ENCODE assay signal across 10 cellular contexts in the genomic region with DNA sequence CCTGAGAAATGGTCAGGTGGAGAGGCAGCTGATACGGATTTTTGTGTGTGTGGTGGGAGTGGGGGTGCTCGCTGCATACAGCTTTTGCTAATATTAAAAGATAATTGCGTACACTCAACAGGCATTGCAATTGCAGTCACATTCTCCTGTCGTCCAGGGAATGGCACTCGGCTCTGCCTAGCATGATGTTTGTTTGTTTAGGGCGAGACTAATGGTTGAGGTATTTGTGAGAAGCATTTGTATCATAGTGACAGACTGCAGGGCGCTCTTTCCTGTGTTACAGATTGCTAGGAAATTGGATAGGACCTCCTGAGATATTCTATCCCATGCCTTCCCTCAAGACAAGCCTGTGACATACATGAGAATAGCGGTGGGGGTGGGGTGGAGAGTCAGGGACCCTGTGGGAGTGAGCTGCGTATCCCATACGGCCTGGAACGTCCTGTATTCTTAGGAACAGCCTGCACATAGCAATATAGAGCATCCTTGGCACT.
DNase-seq lines count a peak whose midpoint lies in the region; ATAC-seq and TF ChIP-seq lines count a peak whose summit lies in the region.
"Had no signal": no experiment of that assay in that cellular context is flagged by ENCODE, and none has a peak within 500 bp of the region (broad histone marks: within the 10 kb centered on the region; RNA-seq: fewer than 3 reads in every experiment).

No MANE protein-coding gene starts in this region.

- H4K91ac ChIP-seq in trophoblast cell (ENCODE audit: low read depth, low read length): no peak overlapping the region

- H3K4me1 Mint-ChIP-seq in chondrocyte (ENCODE audit: low read depth): peaks cover 16% of the 10 kb centered on the region
- H3K4me1 Mint-ChIP-seq in activated CD4-positive, alpha-beta memory T cell treated with anti-CD3 and anti-CD28 coated beads for 36 hours (ENCODE audit: low read depth): no peaks in the 10 kb centered on the region

- no peak overlapping the region for H2BK120ac ChIP-seq in trophoblast cell (ENCODE audit: insufficient read depth, low read length, poor library complexity)

- no peaks in the 10 kb centered on the region for H3K36me3 Mint-ChIP-seq in chondrocyte (ENCODE audit: low read depth)
- no peaks in the 10 kb centered on the region for H3K36me3 Mint-ChIP-seq in activated CD4-positive, alpha-beta memory T cell treated with anti-CD3 and anti-CD28 coated beads for 36 hours

- no peak for TF ChIP-seq CTCF in chondrocyte (IDR thresholded peaks at IDR 0.05)

- H3K4me3 ChIP-seq in trophoblast cell (ENCODE audit: low read depth, low read length): no peak overlapping the region
- H3K4me3 ChIP-seq: K562, Peyer's patch had no signal

- no peak overlapping the region for H2BK12ac ChIP-seq in trophoblast cell (ENCODE audit: low read length)

- no peak for ATAC-seq in GM18907 (IDR thresholded peaks at IDR 0.05; ENCODE audit: unreplicated experiment)
- ATAC-seq: K562 had no signal

- peaks cover 3% of the 10 kb centered on the region for H3K9me3 ChIP-seq in trophoblast cell (ENCODE audit: insufficient read depth, low read depth, low read length)
- H3K9me3 ChIP-seq: Peyer's patch had no signal

- H3K4me1 ChIP-seq in trophoblast cell (ENCODE audit: control insufficient read depth in 1 of 2, insufficient read depth in 2 of 2, low read length in 2 of 2): peaks cover 5 to 10% of the 10 kb centered on the region in 2 experiments
- H3K4me1 ChIP-seq: Peyer's patch had no signal

- H3K27me3 ChIP-seq in trophoblast cell (ENCODE audit: insufficient read depth, low read length): no peaks in the 10 kb centered on the region
- H3K27me3 ChIP-seq: Peyer's patch had no signal

- intact Hi-C loops in activated CD4-positive, alpha-beta memory T cell treated with anti-CD3 and anti-CD28 coated beads for 36 hours (cut with micrococcal nuclease): no loop called here

- no peaks in the 10 kb centered on the region for H3K9me3 Mint-ChIP-seq in chondrocyte (ENCODE audit: low read depth)
- no peaks in the 10 kb centered on the region for H3K9me3 Mint-ChIP-seq in activated CD4-positive, alpha-beta memory T cell treated with anti-CD3 and anti-CD28 coated beads for 36 hours

- no peak overlapping the region for H3K23ac ChIP-seq in trophoblast cell (ENCODE audit: low read length)

- H3K18ac ChIP-seq in trophoblast cell (ENCODE audit: low read length): no peak overlapping the region

- CTCF ChIA-PET in activated CD4-positive, alpha-beta memory T cell treated with anti-CD3 and anti-CD28 coated beads for 36 hours (lab: Charles Lee): no interaction called here

- H3K4me2 ChIP-seq in trophoblast cell (ENCODE audit: low read length): no peak overlapping the region

- peak overlapping the region; percentile 23 for H3K27ac ChIP-seq in trophoblast cell (ENCODE audit: low read depth, low read length)
- H3K27ac ChIP-seq: Peyer's patch had no signal

- no peak overlapping the region for H3K14ac ChIP-seq in trophoblast cell (ENCODE audit: low read length)

- peak; percentile 83 for DNase-seq in EL
- peak; percentile 60 for DNase-seq in NCI-H146 treated with DMSO at 0.1 percent for 48 hours (lab: John Stamatoyannopoulos, UW; ENCODE audit: unreplicated experiment)
- no peak for DNase-seq in chondrocyte (ENCODE audit: low spot score)
- peak; percentile 28 to 73 for DNase-seq in trophoblast cell
- no peak for DNase-seq in activated CD4-positive, alpha-beta memory T cell treated with anti-CD3 and anti-CD28 coated beads for 36 hours
- DNase-seq in activated naive CD4-positive, alpha-beta T cell treated with anti-CD3 and anti-CD28 coated beads, Interleukin-2, amount 50 U/mL, for 16 hours: no peak
- no peak for DNase-seq in Kasumi-1 (lab: John Stamatoyannopoulos, UW)
- DNase-seq: Peyer's patch had no signal

- H4K8ac ChIP-seq in trophoblast cell (ENCODE audit: low read depth, low read length): no peak overlapping the region

- H3K79me2 ChIP-seq in trophoblast cell (ENCODE audit: control insufficient read depth, insufficient read depth, low read length, poor library complexity): no peaks in the 10 kb centered on the region

- peaks cover 3 to 4% of the 10 kb centered on the region in 2 experiments for H3K36me3 ChIP-seq in trophoblast cell (ENCODE audit: control insufficient read depth in 1 of 2, insufficient read depth in 2 of 2, low read length in 2 of 2)
- H3K36me3 ChIP-seq: Peyer's patch had no signal

- H2AK5ac ChIP-seq in trophoblast cell (ENCODE audit: low read length): no peak overlapping the region

- no peaks in the 10 kb centered on the region for H3K27me3 Mint-ChIP-seq in chondrocyte (ENCODE audit: low read depth)
- H3K27me3 Mint-ChIP-seq in activated CD4-positive, alpha-beta memory T cell treated with anti-CD3 and anti-CD28 coated beads for 36 hours: no peaks in the 10 kb centered on the region

- no CpG with 5 or more reads among the region's 11 CpGs for WGBS in trophoblast cell (ENCODE audit: extremely low coverage, insufficient coverage, insufficient read length)

- no peak overlapping the region for H3K4me3 Mint-ChIP-seq in chondrocyte (ENCODE audit: unreplicated experiment)
- no peak overlapping the region for H3K4me3 Mint-ChIP-seq in activated CD4-positive, alpha-beta memory T cell treated with anti-CD3 and anti-CD28 coated beads for 36 hours

- no peak overlapping the region for H2AFZ ChIP-seq in trophoblast cell (ENCODE audit: insufficient read depth, low read length, poor library complexity)

- no peak overlapping the region for H4K12ac ChIP-seq in trophoblast cell (ENCODE audit: low read depth, low read length)

- peak overlapping the region; percentile 68 for H3K27ac Mint-ChIP-seq in chondrocyte (ENCODE audit: unreplicated experiment)
- no peak overlapping the region for H3K27ac Mint-ChIP-seq in activated CD4-positive, alpha-beta memory T cell treated with anti-CD3 and anti-CD28 coated beads for 36 hours

- POLR2A ChIA-PET in activated CD4-positive, alpha-beta memory T cell treated with anti-CD3 and anti-CD28 coated beads for 36 hours (lab: Charles Lee): no interaction called here

- peak overlapping the region; percentile 6 for H2BK5ac ChIP-seq in trophoblast cell (ENCODE audit: low read depth, low read length, poor library complexity)

- no peak overlapping the region for H3K4ac ChIP-seq in trophoblast cell (ENCODE audit: low read depth, low read length)

- H3K9ac ChIP-seq in trophoblast cell (ENCODE audit: low read length): no peak overlapping the region

- H3K79me1 ChIP-seq in trophoblast cell (ENCODE audit: low read length): no peaks in the 10 kb centered on the region

Comparison
In these comparisons a context has a peak if more than half of its experiments do, and no peak if none do; other contexts are left out.
1. DNase-seq: peak in EL (single experiment), NCI-H146 treated with DMSO at 0.1 percent for 48 hours (single experiment) and trophoblast cell (2 of 2); none in chondrocyte (single experiment), activated CD4-positive, alpha-beta memory T cell treated with anti-CD3 and anti-CD28 coated beads for 36 hours (single experiment), activated naive CD4-positive, alpha-beta T cell treated with anti-CD3 and anti-CD28 coated beads, Interleukin-2, amount 50 U/mL, for 16 hours (single experiment) and Kasumi-1 (0 of 2).